In the genomic region with DNA sequence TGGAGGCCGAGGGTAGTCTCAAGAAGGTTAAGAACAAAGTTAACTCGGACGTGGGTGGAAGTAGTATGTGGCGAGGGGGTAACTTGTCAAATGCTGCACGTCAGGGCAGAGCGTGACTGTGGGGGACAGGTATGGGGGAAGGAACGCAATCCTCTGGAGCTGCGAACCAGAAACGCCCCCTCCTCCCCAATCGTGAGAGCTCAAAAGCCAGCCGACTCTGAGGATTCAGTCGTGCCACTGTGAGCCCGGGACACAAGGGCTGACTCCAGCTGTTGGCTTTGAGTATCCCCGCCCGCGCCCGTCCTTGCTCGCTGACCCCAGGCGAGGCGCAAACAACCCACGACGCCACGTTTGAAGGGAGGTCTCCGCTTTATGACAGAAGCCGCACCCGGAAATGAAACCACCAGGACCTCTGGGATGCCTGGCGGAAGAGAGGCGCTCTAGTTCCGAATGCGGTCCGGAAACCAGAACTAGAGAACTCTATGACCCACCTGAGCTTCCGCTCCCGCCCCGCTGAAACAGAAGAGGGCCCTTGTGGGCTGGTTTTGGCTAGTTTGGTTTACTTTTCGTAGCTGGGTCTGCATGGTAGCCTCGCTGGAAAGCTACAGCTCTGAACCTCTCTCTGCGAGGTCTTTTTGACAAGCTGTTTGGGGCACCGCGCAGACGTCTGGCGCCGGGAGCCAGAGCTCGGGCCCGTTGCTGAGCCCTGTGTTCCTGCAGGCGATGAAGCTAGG, we compare ENCODE assay signal across 1 cellular context.
TF ChIP-seq lines count a peak whose summit lies in the region.

TSS of gene PEX12 (minus strand) at position 377 of the 734 bp plus-strand sequence. CDS start 550 bp downstream, outside the sequence.

TF ChIP-seq in HepG2, 621 proteins besides CTCF, POLR2A, EP300 and RAD21 (continued from another document and continues in another):
- TF ChIP-seq GMEB1 (CRISPR knock-in tag; IDR thresholded peaks at IDR 0.05; ENCODE audit: borderline replicate concordance): peak; percentile 82; the same call in 1 of the 2 replicates
- peak; percentile 90 for TF ChIP-seq ZNF687 (CRISPR knock-in tag; IDR thresholded peaks at IDR 0.05)
- TF ChIP-seq KDM4B (CRISPR knock-in tag; IDR thresholded peaks at IDR 0.05): peak; percentile 64; the same call in 1 of the 2 replicates
- TF ChIP-seq SAFB2 (CRISPR knock-in tag; IDR thresholded peaks at IDR 0.05; ENCODE audit: borderline replicate concordance, low read depth): peak; percentile 80; the same call in 1 of the 2 replicates
- no peak for TF ChIP-seq MLLT10 (CRISPR knock-in tag; IDR thresholded peaks at IDR 0.05)
- TF ChIP-seq BRD4 (CRISPR knock-in tag; IDR thresholded peaks at IDR 0.05): peak; percentile 56; the same call in 1 of the 2 replicates
- TF ChIP-seq IRX3 (CRISPR knock-in tag; IDR thresholded peaks at IDR 0.05; ENCODE audit: borderline replicate concordance, low read depth): no peak
- no peak for TF ChIP-seq SCMH1 (CRISPR knock-in tag; IDR thresholded peaks at IDR 0.05; ENCODE audit: borderline replicate concordance)
- TF ChIP-seq, protein P1, sequence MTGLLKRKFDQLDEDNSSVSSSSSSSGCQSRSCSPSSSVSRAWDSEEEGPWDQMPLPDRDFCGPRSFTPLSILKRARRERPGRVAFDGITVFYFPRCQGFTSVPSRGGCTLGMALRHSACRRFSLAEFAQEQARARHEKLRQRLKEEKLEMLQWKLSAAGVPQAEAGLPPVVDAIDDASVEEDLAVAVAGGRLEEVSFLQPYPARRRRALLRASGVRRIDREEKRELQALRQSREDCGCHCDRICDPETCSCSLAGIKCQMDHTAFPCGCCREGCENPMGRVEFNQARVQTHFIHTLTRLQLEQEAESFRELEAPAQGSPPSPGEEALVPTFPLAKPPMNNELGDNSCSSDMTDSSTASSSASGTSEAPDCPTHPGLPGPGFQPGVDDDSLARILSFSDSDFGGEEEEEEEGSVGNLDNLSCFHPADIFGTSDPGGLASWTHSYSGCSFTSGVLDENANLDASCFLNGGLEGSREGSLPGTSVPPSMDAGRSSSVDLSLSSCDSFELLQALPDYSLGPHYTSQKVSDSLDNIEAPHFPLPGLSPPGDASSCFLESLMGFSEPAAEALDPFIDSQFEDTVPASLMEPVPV (CRISPR knock-in tag; IDR thresholded peaks at IDR 0.05): 0 out of 2 replicates have a peak, but pooled peaks have one; percentile 1
- no peak for TF ChIP-seq BCL3 (CRISPR knock-in tag; IDR thresholded peaks at IDR 0.05)
- TF ChIP-seq ZZZ3 (CRISPR knock-in tag; IDR thresholded peaks at IDR 0.05; ENCODE audit: borderline replicate concordance): peak; percentile 72; the same call in 1 of the 2 replicates
- TF ChIP-seq ZBTB49 (CRISPR knock-in tag; IDR thresholded peaks at IDR 0.05; ENCODE audit: borderline replicate concordance): no peak
- no peak for TF ChIP-seq ZFP36L1 (CRISPR knock-in tag; IDR thresholded peaks at IDR 0.05)
- TF ChIP-seq, protein P2, sequence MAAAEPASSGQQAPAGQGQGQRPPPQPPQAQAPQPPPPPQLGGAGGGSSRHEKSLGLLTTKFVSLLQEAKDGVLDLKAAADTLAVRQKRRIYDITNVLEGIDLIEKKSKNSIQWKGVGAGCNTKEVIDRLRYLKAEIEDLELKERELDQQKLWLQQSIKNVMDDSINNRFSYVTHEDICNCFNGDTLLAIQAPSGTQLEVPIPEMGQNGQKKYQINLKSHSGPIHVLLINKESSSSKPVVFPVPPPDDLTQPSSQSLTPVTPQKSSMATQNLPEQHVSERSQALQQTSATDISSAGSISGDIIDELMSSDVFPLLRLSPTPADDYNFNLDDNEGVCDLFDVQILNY (CRISPR knock-in tag; conservative IDR thresholded peaks at IDR 0.05): no peak
- peak; percentile 90 for TF ChIP-seq KMT2A (CRISPR knock-in tag; IDR thresholded peaks at IDR 0.05)
- TF ChIP-seq, protein P3, sequence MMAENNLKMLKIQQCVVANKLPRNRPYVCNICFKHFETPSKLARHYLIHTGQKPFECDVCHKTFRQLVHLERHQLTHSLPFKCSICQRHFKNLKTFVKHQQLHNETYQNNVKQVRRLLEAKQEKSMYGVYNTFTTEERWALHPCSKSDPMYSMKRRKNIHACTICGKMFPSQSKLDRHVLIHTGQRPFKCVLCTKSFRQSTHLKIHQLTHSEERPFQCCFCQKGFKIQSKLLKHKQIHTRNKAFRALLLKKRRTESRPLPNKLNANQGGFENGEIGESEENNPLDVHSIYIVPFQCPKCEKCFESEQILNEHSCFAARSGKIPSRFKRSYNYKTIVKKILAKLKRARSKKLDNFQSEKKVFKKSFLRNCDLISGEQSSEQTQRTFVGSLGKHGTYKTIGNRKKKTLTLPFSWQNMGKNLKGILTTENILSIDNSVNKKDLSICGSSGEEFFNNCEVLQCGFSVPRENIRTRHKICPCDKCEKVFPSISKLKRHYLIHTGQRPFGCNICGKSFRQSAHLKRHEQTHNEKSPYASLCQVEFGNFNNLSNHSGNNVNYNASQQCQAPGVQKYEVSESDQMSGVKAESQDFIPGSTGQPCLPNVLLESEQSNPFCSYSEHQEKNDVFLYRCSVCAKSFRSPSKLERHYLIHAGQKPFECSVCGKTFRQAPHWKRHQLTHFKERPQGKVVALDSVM (CRISPR knock-in tag; IDR thresholded peaks at IDR 0.05): peak; percentile 33; the same call in 1 of the 2 replicates
- TF ChIP-seq, protein P4, sequence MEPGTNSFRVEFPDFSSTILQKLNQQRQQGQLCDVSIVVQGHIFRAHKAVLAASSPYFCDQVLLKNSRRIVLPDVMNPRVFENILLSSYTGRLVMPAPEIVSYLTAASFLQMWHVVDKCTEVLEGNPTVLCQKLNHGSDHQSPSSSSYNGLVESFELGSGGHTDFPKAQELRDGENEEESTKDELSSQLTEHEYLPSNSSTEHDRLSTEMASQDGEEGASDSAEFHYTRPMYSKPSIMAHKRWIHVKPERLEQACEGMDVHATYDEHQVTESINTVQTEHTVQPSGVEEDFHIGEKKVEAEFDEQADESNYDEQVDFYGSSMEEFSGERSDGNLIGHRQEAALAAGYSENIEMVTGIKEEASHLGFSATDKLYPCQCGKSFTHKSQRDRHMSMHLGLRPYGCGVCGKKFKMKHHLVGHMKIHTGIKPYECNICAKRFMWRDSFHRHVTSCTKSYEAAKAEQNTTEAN (CRISPR knock-in tag; conservative IDR thresholded peaks at IDR 0.05): no peak; the same call in 1 of the 2 replicates
- TF ChIP-seq ZNF382 (CRISPR knock-in tag; IDR thresholded peaks at IDR 0.05; ENCODE audit: borderline replicate concordance): no peak
- no peak; the same call in 1 of the 2 replicates for TF ChIP-seq ZSCAN22 (CRISPR knock-in tag; IDR thresholded peaks at IDR 0.05)
- no peak for TF ChIP-seq ZNF512 (CRISPR knock-in tag; IDR thresholded peaks at IDR 0.05)
- no peak for TF ChIP-seq ZNF235 (CRISPR knock-in tag; IDR thresholded peaks at IDR 0.05; ENCODE audit: borderline replicate concordance)
- TF ChIP-seq NFE2 (CRISPR knock-in tag; IDR thresholded peaks at IDR 0.05): no peak
- TF ChIP-seq PITX1 (CRISPR knock-in tag; IDR thresholded peaks at IDR 0.05): peak; percentile 75; the same call in 1 of the 2 replicates
- TF ChIP-seq ZNF83 (CRISPR knock-in tag; IDR thresholded peaks at IDR 0.05; ENCODE audit: borderline replicate concordance): no peak
- TF ChIP-seq SRSF4 (IDR thresholded peaks at IDR 0.05; ENCODE audit: low read depth, low read length, poor library complexity, severe bottlenecking): no peak
- TF ChIP-seq, protein P5, sequence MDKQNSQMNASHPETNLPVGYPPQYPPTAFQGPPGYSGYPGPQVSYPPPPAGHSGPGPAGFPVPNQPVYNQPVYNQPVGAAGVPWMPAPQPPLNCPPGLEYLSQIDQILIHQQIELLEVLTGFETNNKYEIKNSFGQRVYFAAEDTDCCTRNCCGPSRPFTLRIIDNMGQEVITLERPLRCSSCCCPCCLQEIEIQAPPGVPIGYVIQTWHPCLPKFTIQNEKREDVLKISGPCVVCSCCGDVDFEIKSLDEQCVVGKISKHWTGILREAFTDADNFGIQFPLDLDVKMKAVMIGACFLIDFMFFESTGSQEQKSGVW (CRISPR knock-in tag; IDR thresholded peaks at IDR 0.05; ENCODE audit: borderline replicate concordance): no peak
- no peak for TF ChIP-seq ZNF326 (CRISPR knock-in tag; IDR thresholded peaks at IDR 0.05; ENCODE audit: borderline replicate concordance)
